ENCODE assay signal across 9 cellular contexts in genomic region chr13:40983269-40983668, GRCh38. TPM values are rescaled to one million over a fixed set of nuclear protein-coding genes. Genes with fewer than 3 reads are reported as not detected.
A peak's percentile ranks its signal among the peaks of the same experiment; 100 is the strongest.
DNase-seq lines count a peak whose midpoint lies in the region; ATAC-seq and TF ChIP-seq lines count a peak whose summit lies in the region.
"Had no signal": no experiment of that assay in that cellular context is flagged by ENCODE, and none has a peak within 500 bp of the region (broad histone marks: within the 10 kb centered on the region; RNA-seq: fewer than 3 reads in every experiment).

No MANE protein-coding gene starts in this region.

- H3K4me3 ChIP-seq in left ventricle myocardium inferior (peak overlapping the region; percentile 58), smooth muscle cell (peak overlapping the region; percentile 36)

- peak overlapping the region; percentile 84 for H3K4me2 ChIP-seq in smooth muscle cell

- H3K9me3 ChIP-seq in left ventricle myocardium inferior (replicated peaks) = no peaks in the 10 kb centered on the region
- H3K9me3 ChIP-seq in smooth muscle cell (replicated peaks; ENCODE audit: low read depth) = no peaks in the 10 kb centered on the region

- DNase-seq in activated naive CD4-positive, alpha-beta T cell treated with anti-CD3 and anti-CD28 coated beads, Interleukin-2, amount 50 U/mL, for 72 hours (ENCODE audit: low spot score in 2 of 2) = no peak
- DNase-seq in left ventricle myocardium inferior (no peak), smooth muscle cell (lab: John Stamatoyannopoulos, UW; ENCODE audit: unreplicated experiment) (no peak), ACHN (no peak), GM13977 (ENCODE audit: low spot score) (no peak)
- DNase-seq in activated effector memory CD4-positive, alpha-beta T cell treated with Interleukin-2 at 50 U/mL for 16 hours = no peak
- DNase-seq: NCI-H446 treated with DMSO at 0.1 percent for 48 hours had no signal

- H3K9me3 Mint-ChIP-seq in IgD-negative memory B cell = no peaks in the 10 kb centered on the region
- no peaks in the 10 kb centered on the region for H3K9me3 Mint-ChIP-seq in activated naive CD4-positive, alpha-beta T cell treated with anti-CD3 and anti-CD28 coated beads, Interleukin-2, amount 50 U/mL, for 72 hours

- H3K27me3 Mint-ChIP-seq in IgD-negative memory B cell = no peaks in the 10 kb centered on the region

- H3K36me3 ChIP-seq in left ventricle myocardium inferior = no peaks in the 10 kb centered on the region
- no peaks in the 10 kb centered on the region for H3K36me3 ChIP-seq in smooth muscle cell (ENCODE audit: low read depth)

- H3K9ac ChIP-seq in smooth muscle cell (ENCODE audit: low read depth) = peak overlapping the region; percentile 66

- peak overlapping the region; percentile 92 to 96 (median 95) for H3K27ac Mint-ChIP-seq in IgD-negative memory B cell
- peak overlapping the region; percentile 98 to 100 for H3K27ac Mint-ChIP-seq in activated naive CD4-positive, alpha-beta T cell treated with anti-CD3 and anti-CD28 coated beads, Interleukin-2, amount 50 U/mL, for 72 hours

- no peak for ATAC-seq in activated naive CD4-positive, alpha-beta T cell treated with anti-CD3 and anti-CD28 coated beads, Interleukin-2, amount 50 U/mL, for 72 hours
- no peak for ATAC-seq in HG02763 (IDR thresholded peaks at IDR 0.05; ENCODE audit: unreplicated experiment)

- H3K79me2 ChIP-seq in smooth muscle cell (ENCODE audit: low read depth) = peaks cover 92% of the 10 kb centered on the region

- no peak overlapping the region for H2AFZ ChIP-seq in smooth muscle cell (ENCODE audit: low read depth)

- peaks cover 38% of the 10 kb centered on the region for H4K20me1 ChIP-seq in smooth muscle cell (ENCODE audit: low read depth)

- H3K36me3 Mint-ChIP-seq in IgD-negative memory B cell = peaks cover 6% of the 10 kb centered on the region
- peaks cover 5 to 14% of the 10 kb centered on the region in 2 donors for H3K36me3 Mint-ChIP-seq in activated naive CD4-positive, alpha-beta T cell treated with anti-CD3 and anti-CD28 coated beads, Interleukin-2, amount 50 U/mL, for 72 hours

- no peaks in the 10 kb centered on the region for H3K27me3 ChIP-seq in left ventricle myocardium inferior (ENCODE audit: low read depth)
- no peaks in the 10 kb centered on the region for H3K27me3 ChIP-seq in smooth muscle cell (ENCODE audit: low read depth)

- in situ Hi-C loops in ACHN (cut with HindIII; ENCODE audit: low pct_ligation_motif_present, low pct_unique_long_range_greater_than_20kb, low sequenced_read_pairs) = no loop called here
- in situ Hi-C loops in GM13977 (cut with MboI; ENCODE audit: low pct_unique_long_range_greater_than_20kb, low sequenced_read_pairs, unreplicated experiment) = no loop called here

- peaks cover 47 to 54% (median 54%) of the 10 kb centered on the region in 3 donors for H3K4me1 Mint-ChIP-seq in IgD-negative memory B cell

- TF ChIP-seq CTCF in left ventricle myocardium inferior (IDR thresholded peaks at IDR 0.05; ENCODE audit: borderline replicate concordance) (no peak), smooth muscle cell (IDR thresholded peaks at IDR 0.05; ENCODE audit: borderline replicate concordance, insufficient read depth, poor library complexity, severe bottlenecking) (no peak), GM13977 (IDR thresholded peaks at IDR 0.05; ENCODE audit: extremely low read depth, insufficient read depth, missing control alignments) (no peak)

- H3K27ac ChIP-seq in left ventricle myocardium inferior (replicated peaks) (peak overlapping the region; percentile 86), smooth muscle cell (ENCODE audit: low read depth) (peak overlapping the region; percentile 80)

- intact Hi-C loops in left ventricle myocardium inferior (cut with micrococcal nuclease) = no loop called here

- H3F3A ChIP-seq in smooth muscle cell (ENCODE audit: low read depth) = peaks cover 6% of the 10 kb centered on the region

- peak overlapping the region; percentile 75 to 99 (median 89) for H3K4me3 Mint-ChIP-seq in IgD-negative memory B cell

- H3K4me1 ChIP-seq in left ventricle myocardium inferior = peaks cover 98% of the 10 kb centered on the region
- peaks cover 5% of the 10 kb centered on the region for H3K4me1 ChIP-seq in smooth muscle cell (ENCODE audit: low read depth)

- WGBS in smooth muscle cell (ENCODE audit: low lambda C conversion rate) = 29% methylated on average over 2 of the region's 2 CpGs

RNA-seq across cellular contexts. Expression of gene ELF1, which starts 35.8 kb away (rescaled TPM):
- polyA plus RNA-seq in IgD-negative memory B cell = 148 TPM
- 10 to 100 TPM; 62.0 to 86.2 TPM for total RNA-seq in activated naive CD4-positive, alpha-beta T cell treated with anti-CD3 and anti-CD28 coated beads, Interleukin-2, amount 50 U/mL, for 72 hours
- 31.1 TPM for total RNA-seq in left ventricle myocardium inferior
- total RNA-seq in smooth muscle cell = 31.8 and 53.1 TPM in 2 replicates
- polyA plus RNA-seq in smooth muscle cell = 21.2 and 28.7 TPM in 2 replicates
